ENCODE assay signal across 15 cellular contexts in the genomic region with DNA sequence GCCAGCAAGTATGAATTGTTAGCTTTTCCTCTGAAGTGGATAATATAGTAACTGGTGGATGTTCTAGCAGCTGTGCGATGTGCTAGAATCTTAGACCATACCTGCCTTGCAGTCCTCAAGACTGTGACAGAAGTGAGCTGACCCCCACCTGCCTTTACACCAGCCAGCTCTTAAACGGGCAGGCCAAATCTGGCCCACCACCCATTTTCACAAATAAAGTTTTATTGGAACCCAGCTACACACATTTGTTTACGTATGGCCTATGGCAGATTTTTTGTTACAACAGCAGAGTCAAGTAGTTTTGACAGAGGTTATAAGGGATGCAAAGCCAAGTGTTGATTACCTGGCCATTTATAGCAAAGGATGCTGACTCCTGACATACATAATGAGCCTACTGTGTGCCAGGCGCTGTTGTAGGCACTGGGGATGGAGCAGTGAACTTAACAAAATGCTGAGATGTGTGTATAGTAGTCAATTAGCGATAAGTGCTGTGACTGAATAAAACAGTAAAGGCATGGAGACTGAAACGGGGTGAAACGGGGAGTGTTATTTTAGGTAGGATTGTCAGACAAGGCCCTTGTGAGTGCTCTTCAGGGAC.
A peak's percentile ranks its signal among the peaks of the same experiment; 100 is the strongest.
DNase-seq lines count a peak whose midpoint lies in the region; ATAC-seq and TF ChIP-seq lines count a peak whose summit lies in the region.
"Had no signal": no experiment of that assay in that cellular context is flagged by ENCODE, and none has a peak within 500 bp of the region (broad histone marks: within the 10 kb centered on the region; RNA-seq: fewer than 3 reads in every experiment).

No MANE protein-coding gene starts in this region.

- TF ChIP-seq CTCF in Caco-2 (IDR thresholded peaks at IDR 0.05; ENCODE audit: insufficient read depth in 1 of 2, low read depth in 1 of 2, low read length in 1 of 2, severe bottlenecking in 1 of 2, unreplicated experiment in 1 of 2) (no peak), OCI-LY1 (IDR thresholded peaks at IDR 0.05; ENCODE audit: low read length) (no peak), brain (conservative IDR thresholded peaks at IDR 0.05) (no peak)

- no peak for ATAC-seq in CD4-positive, CD25-positive, alpha-beta regulatory T cell (ENCODE audit: low read depth in 2 of 2)
- no peak for ATAC-seq in GM21360 (IDR thresholded peaks at IDR 0.05; ENCODE audit: unreplicated experiment)
- ATAC-seq: A549; CD8-positive, alpha-beta T cell had no signal

- no peaks in the 10 kb centered on the region for H3K27me3 ChIP-seq in CD4-positive, CD25-positive, alpha-beta regulatory T cell (ENCODE audit: control insufficient read depth, insufficient read depth, low read length)
- H3K27me3 ChIP-seq in Caco-2 (replicated peaks; ENCODE audit: control insufficient read depth, insufficient read depth, low read length) = no peaks in the 10 kb centered on the region
- no peaks in the 10 kb centered on the region for H3K27me3 ChIP-seq in OCI-LY1 (ENCODE audit: insufficient read depth, low read length)
- H3K27me3 ChIP-seq: BE2C had no signal

- no peak overlapping the region for H3K9ac ChIP-seq in OCI-LY1 (ENCODE audit: low read length)

- H3K4me3 ChIP-seq in CD4-positive, CD25-positive, alpha-beta regulatory T cell (ENCODE audit: low read depth, low read length) = no peak overlapping the region
- H3K4me3 ChIP-seq in Caco-2 (ENCODE audit: low read depth, low read length) (no peak overlapping the region), OCI-LY1 (ENCODE audit: low read depth, low read length, poor library complexity, severe bottlenecking) (no peak overlapping the region)
- H3K4me3 ChIP-seq: A549, HAP-1 had no signal

- H3K27ac ChIP-seq in CD4-positive, CD25-positive, alpha-beta regulatory T cell (ENCODE audit: insufficient read depth, low read length, poor library complexity, severe bottlenecking) = no peak overlapping the region
- peak overlapping the region; percentile 64 for H3K27ac ChIP-seq in OCI-LY1 (ENCODE audit: low read depth, low read length, poor library complexity, severe bottlenecking)
- H3K27ac ChIP-seq: A549, C4-2B had no signal

- BruUV-seq in Caco-2 (replicated peaks; lab: Mats Ljungman, UMichigan) = no TSS peak

- no peaks in the 10 kb centered on the region for H3F3A ChIP-seq in OCI-LY1 (ENCODE audit: insufficient read depth, low read length)

- no peak overlapping the region for H2AFZ ChIP-seq in OCI-LY1 (ENCODE audit: low read length)

- peaks cover 9 to 43% (median 30%) of the 10 kb centered on the region in 4 donors for H3K4me1 Mint-ChIP-seq in CD4-positive, CD25-positive, alpha-beta regulatory T cell
- H3K4me1 Mint-ChIP-seq in Caco-2 (ENCODE audit: low read depth, unreplicated experiment) (no peaks in the 10 kb centered on the region), brain (peaks cover 69% of the 10 kb centered on the region)

- no peak overlapping the region for H3K4me2 ChIP-seq in OCI-LY1 (ENCODE audit: low read length)
- H3K4me2 ChIP-seq: A549 had no signal

- intact Hi-C loops in Caco-2 (cut with micrococcal nuclease; ENCODE audit: unreplicated experiment) = no loop called here

- H3K27ac Mint-ChIP-seq in CD4-positive, CD25-positive, alpha-beta regulatory T cell = peak overlapping the region in 2 of 3 donors; percentile 61 to 74
- H3K27ac Mint-ChIP-seq in Caco-2 (ENCODE audit: unreplicated experiment) (peak overlapping the region; percentile 20), brain (peak overlapping the region in 4 of 5 experiments; percentile 56 to 62 (median 61))
- H3K27ac Mint-ChIP-seq: CD8-positive, alpha-beta T cell had no signal

- H3K79me2 ChIP-seq in OCI-LY1 (ENCODE audit: insufficient read depth, low read length) = peaks cover 66% of the 10 kb centered on the region

- H3K36me3 ChIP-seq in CD4-positive, CD25-positive, alpha-beta regulatory T cell (ENCODE audit: control insufficient read depth, insufficient read depth, low read length) = peaks cover 2% of the 10 kb centered on the region
- peaks cover 3% of the 10 kb centered on the region; the same call in 1 of the 2 replicates for H3K36me3 ChIP-seq in Caco-2 (ENCODE audit: control insufficient read depth, insufficient read depth, low read length)
- peaks cover 43% of the 10 kb centered on the region for H3K36me3 ChIP-seq in OCI-LY1 (ENCODE audit: insufficient read depth, low read length)
- H3K36me3 ChIP-seq: HAP-1 had no signal

- no peaks in the 10 kb centered on the region for H3K9me2 ChIP-seq in OCI-LY1 (ENCODE audit: low read depth, low read length)

- no peak for DNase-seq in CD4-positive, CD25-positive, alpha-beta regulatory T cell
- DNase-seq in Caco-2 = no peak
- DNase-seq in NK-92 treated with Interleukin-12 subunit alpha and Interleukin-12 subunit beta, amount 100 ng/mL, for 24 hours (lab: John Stamatoyannopoulos, UW) = no peak
- DNase-seq in NCI-H146 (lab: John Stamatoyannopoulos, UW) = no peak
- DNase-seq: BE2C; CD8-positive, alpha-beta T cell; COR-L47; GF-D8; GOT3 had no signal

- peaks cover 16% of the 10 kb centered on the region for H3K36me3 Mint-ChIP-seq in CD4-positive, CD25-positive, alpha-beta regulatory T cell
- H3K36me3 Mint-ChIP-seq in Caco-2 (ENCODE audit: insufficient read depth, unreplicated experiment) (peaks cover 57% of the 10 kb centered on the region), brain (peaks cover 66% of the 10 kb centered on the region)

- CTCF ChIA-PET in Caco-2 (lab: Charles Lee) = no interaction called here

- H3K4me3 Mint-ChIP-seq in CD4-positive, CD25-positive, alpha-beta regulatory T cell = no peak overlapping the region
- H3K4me3 Mint-ChIP-seq in Caco-2 (ENCODE audit: unreplicated experiment) (no peak overlapping the region), brain (no peak overlapping the region)
- H3K4me3 Mint-ChIP-seq: CD8-positive, alpha-beta T cell had no signal

- no peaks in the 10 kb centered on the region for H3K9me3 ChIP-seq in CD4-positive, CD25-positive, alpha-beta regulatory T cell (ENCODE audit: control insufficient read depth in 2 of 2, low read length in 2 of 2)
- H3K9me3 ChIP-seq in Caco-2 (no peaks in the 10 kb centered on the region), OCI-LY1 (ENCODE audit: low read length) (no peaks in the 10 kb centered on the region)
- H3K9me3 ChIP-seq: A549, BE2C, HAP-1 had no signal

- H3K27me3 Mint-ChIP-seq in CD4-positive, CD25-positive, alpha-beta regulatory T cell = no peaks in the 10 kb centered on the region
- no peaks in the 10 kb centered on the region for H3K27me3 Mint-ChIP-seq in Caco-2 (ENCODE audit: insufficient read depth, unreplicated experiment)
- H3K27me3 Mint-ChIP-seq in brain = peaks cover 2% of the 10 kb centered on the region

- peaks cover 5% of the 10 kb centered on the region for H3K4me1 ChIP-seq in CD4-positive, CD25-positive, alpha-beta regulatory T cell (ENCODE audit: control insufficient read depth, insufficient read depth, low read length, poor library complexity, severe bottlenecking)
- H3K4me1 ChIP-seq in Caco-2 (no peaks in the 10 kb centered on the region), OCI-LY1 (ENCODE audit: insufficient read depth, low read length, severe bottlenecking) (peaks cover 51% of the 10 kb centered on the region)
- H3K4me1 ChIP-seq: A549, BE2C had no signal

- POLR2A ChIA-PET in Caco-2 (lab: Charles Lee) = no interaction called here

- H3K9me3 Mint-ChIP-seq in CD4-positive, CD25-positive, alpha-beta regulatory T cell = no peaks in the 10 kb centered on the region
- H3K9me3 Mint-ChIP-seq in Caco-2 (ENCODE audit: unreplicated experiment) (peaks cover 9% of the 10 kb centered on the region), brain (peaks cover 0 to 11% (median 4%) of the 10 kb centered on the region in 5 experiments)
- H3K9me3 Mint-ChIP-seq: CD8-positive, alpha-beta T cell had no signal

- H4K20me1 ChIP-seq in OCI-LY1 (ENCODE audit: insufficient read depth, low read length) = no peaks in the 10 kb centered on the region
